29 cellular contexts compared by ENCODE assay signal in genomic region chr6:66435321-66435720, GRCh38.
"Had no signal": no experiment of that assay in that cellular context is flagged by ENCODE, and none has a peak within 500 bp of the region (broad histone marks: within the 10 kb centered on the region; RNA-seq: fewer than 3 reads in every experiment).

No MANE protein-coding gene starts in this region.

- H3K27ac Mint-ChIP-seq: activated CD4-positive, alpha-beta memory T cell treated with anti-CD3 and anti-CD28 coated beads, Interleukin-2, amount 10 ng/mL, durations not matched to agents 7 days and 5 days; activated naive CD4-positive, alpha-beta T cell treated with anti-CD3 and anti-CD28 coated beads, Interleukin-2, amount 50 U/mL, for 72 hours; activated naive CD8-positive, alpha-beta T cell treated with anti-CD3 and anti-CD28 coated beads, Interleukin-2, amount 50 U/mL, for 24 hours; activated T-cell treated with anti-CD3 and anti-CD28 coated beads, Interleukin-2, amount 50 U/mL, for 72 hours; activated T-helper 2 cell treated with anti-CD3 and anti-CD28 coated beads, Interferon-gamma antibody, Interleukin-2, Interleukin-4, amounts not matched to agents 10 μg/mL and 5 μg/mL and 100 μg/mL, durations not matched to agents 14 hours and 24 hours and 36 hours; T-cell had no signal

- H3K4me1 Mint-ChIP-seq: activated CD4-positive, alpha-beta memory T cell treated with anti-CD3 and anti-CD28 coated beads, Interleukin-2, amount 10 ng/mL, durations not matched to agents 7 days and 5 days; activated naive CD8-positive, alpha-beta T cell treated with anti-CD3 and anti-CD28 coated beads, Interleukin-2, amount 50 U/mL, for 24 hours; T-cell had no signal

- H3K9me3 Mint-ChIP-seq: activated CD4-positive, alpha-beta memory T cell treated with anti-CD3 and anti-CD28 coated beads, Interleukin-2, amount 10 ng/mL, durations not matched to agents 7 days and 5 days; activated T-cell treated with anti-CD3 and anti-CD28 coated beads, Interleukin-2, amount 50 U/mL, for 72 hours had no signal

- H3K27ac ChIP-seq: brain microvascular endothelial cell, coronary artery, Peyer's patch, SK-N-MC, VCaP had no signal

- H3K9me3 ChIP-seq: Peyer's patch had no signal

- H3K27me3 ChIP-seq: brain microvascular endothelial cell, Peyer's patch had no signal

- H3K4me3 Mint-ChIP-seq: activated CD4-positive, alpha-beta memory T cell treated with anti-CD3 and anti-CD28 coated beads, Interleukin-2, amount 10 ng/mL, durations not matched to agents 7 days and 5 days; activated naive CD8-positive, alpha-beta T cell treated with anti-CD3 and anti-CD28 coated beads, Interleukin-2, amount 50 U/mL, for 24 hours; activated T-cell treated with anti-CD3 and anti-CD28 coated beads, Interleukin-2, amount 50 U/mL, for 72 hours; T-cell had no signal

- H3K4me3 ChIP-seq: coronary artery, Peyer's patch, SK-N-MC had no signal

- H3K36me3 Mint-ChIP-seq: activated naive CD4-positive, alpha-beta T cell treated with anti-CD3 and anti-CD28 coated beads, Interleukin-2, amount 50 U/mL, for 72 hours; T-cell had no signal

- H3K27me3 Mint-ChIP-seq: activated CD4-positive, alpha-beta memory T cell treated with anti-CD3 and anti-CD28 coated beads, Interleukin-2, amount 10 ng/mL, durations not matched to agents 7 days and 5 days; activated naive CD8-positive, alpha-beta T cell treated with anti-CD3 and anti-CD28 coated beads, Interleukin-2, amount 50 U/mL, for 24 hours; T-cell had no signal

- ATAC-seq: activated naive CD4-positive, alpha-beta T cell treated with anti-CD3 and anti-CD28 coated beads, Interleukin-2, amount 50 U/mL, for 72 hours; activated naive CD8-positive, alpha-beta T cell treated with anti-CD3 and anti-CD28 coated beads, Interleukin-2, amount 50 U/mL, for 24 hours; activated T-cell treated with anti-CD3 and anti-CD28 coated beads, Interleukin-2, amount 50 U/mL, for 72 hours; T-cell had no signal

- H3K4me1 ChIP-seq: Peyer's patch had no signal

- DNase-seq: activated CD4-positive, alpha-beta memory T cell treated with anti-CD3 and anti-CD28 coated beads, Interleukin-2, amount 10 ng/mL, durations not matched to agents 7 days and 5 days; activated CD4-positive, alpha-beta T cell treated with anti-CD3 and anti-CD28 coated beads, Interleukin-2, amount 50 U/mL, for 1 hour; activated CD4-positive, CD25-positive, alpha-beta regulatory T cell; activated CD8-positive, alpha-beta memory T cell treated with anti-CD3 and anti-CD28 coated beads, Interleukin-2, amount 50 U/mL, for 4 hours; activated naive CD8-positive, alpha-beta T cell treated with anti-CD3 and anti-CD28 coated beads, Interleukin-2, amount 50 U/mL, for 24 hours; activated T-cell treated with anti-CD3 and anti-CD28 coated beads, Interleukin-2, amount 50 U/mL, for 72 hours; amygdala; brain microvascular endothelial cell; caudate nucleus; Kasumi-1; NCI-H1092 treated with DMSO at 0.1 percent for 48 hours; NCI-H1417 treated with DMSO at 0.1 percent for 48 hours; NCI-H1694; NCI-H2029; NCI-H345; NCI-H510A; NCI-H526 treated with DMSO at 0.1 percent for 48 hours; NCI-H82; NK-92 treated with Interleukin-12 subunit alpha and Interleukin-12 subunit beta, amount 100 ng/mL, for 24 hours; OCI-M1; Peyer's patch; SIG-M5; T-cell; T-helper 2 cell had no signal

- H3K36me3 ChIP-seq: brain microvascular endothelial cell, Peyer's patch had no signal
